In genomic region chr1:64755356-64755755, GRCh38 we compare ENCODE assay signal across 25 cellular contexts. TPM values are rescaled to one million over a fixed set of nuclear protein-coding genes. Genes with fewer than 3 reads are reported as not detected.
DNase-seq lines count a peak whose midpoint lies in the region; ATAC-seq, FAIRE-seq and TF ChIP-seq lines count a peak whose summit lies in the region.
"Had no signal": no experiment of that assay in that cellular context is flagged by ENCODE, and none has a peak within 500 bp of the region (broad histone marks: within the 10 kb centered on the region; RNA-seq: fewer than 3 reads in every experiment).

No MANE protein-coding gene starts in this region.

- H3K4me1 Mint-ChIP-seq in progenitor cell of endocrine pancreas (ENCODE audit: low read depth): peaks cover 14% of the 10 kb centered on the region
- H3K4me1 Mint-ChIP-seq: CD4-positive, CD25-positive, alpha-beta regulatory T cell had no signal

- H3K27me3 Mint-ChIP-seq in progenitor cell of endocrine pancreas: no peaks in the 10 kb centered on the region

- no peak overlapping the region for H3K4me3 Mint-ChIP-seq in progenitor cell of endocrine pancreas (ENCODE audit: low read depth)
- H3K4me3 Mint-ChIP-seq: activated T-cell treated with anti-CD3 and anti-CD28 coated beads, Interleukin-2, amount 50 U/mL, for 72 hours; CD4-positive, CD25-positive, alpha-beta regulatory T cell had no signal

- peaks cover 3% of the 10 kb centered on the region for H3K9me3 Mint-ChIP-seq in progenitor cell of endocrine pancreas (ENCODE audit: low read depth)
- H3K9me3 Mint-ChIP-seq: activated T-cell treated with anti-CD3 and anti-CD28 coated beads, Interleukin-2, amount 50 U/mL, for 72 hours had no signal

- FAIRE-seq in urothelium cell line (lab: Jason Lieb, UNC): no peak

- ATAC-seq in left cardiac atrium (peak; percentile 53 to 78), HG02885 (IDR thresholded peaks at IDR 0.05; ENCODE audit: poor library complexity, unreplicated experiment) (no peak)
- ATAC-seq: activated T-cell treated with anti-CD3 and anti-CD28 coated beads, Interleukin-2, amount 50 U/mL, for 72 hours; esophagus mucosa; left lung had no signal

- peaks cover 5% of the 10 kb centered on the region for H3K36me3 Mint-ChIP-seq in progenitor cell of endocrine pancreas (ENCODE audit: insufficient read depth)
- H3K36me3 Mint-ChIP-seq: CD4-positive, CD25-positive, alpha-beta regulatory T cell had no signal

- TF ChIP-seq CTCF in progenitor cell of endocrine pancreas (IDR thresholded peaks at IDR 0.05; ENCODE audit: unreplicated experiment): no peak

- in situ Hi-C loops in KBM-7 (cut with MboI; ENCODE audit: low pct_unique_long_range_greater_than_20kb, low sequenced_read_pairs): no loop called here

- no peak overlapping the region for H3K4me3 ChIP-seq in H7 (ENCODE audit: insufficient read depth, low read depth, low read length)
- H3K4me3 ChIP-seq: left lung had no signal

- DNase-seq in H7 (peak; percentile 32), OCI-M1 (lab: John Stamatoyannopoulos, UW) (peak; percentile 27), left cardiac atrium (no peak), progenitor cell of endocrine pancreas (ENCODE audit: low spot score, unreplicated experiment) (no peak), KBM-7 (no peak), urothelium cell line (ENCODE audit: low spot score) (no peak), NCI-H446 (lab: John Stamatoyannopoulos, UW) (no peak)
- DNase-seq: activated CD4-positive, alpha-beta T cell treated with anti-CD3 and anti-CD28 coated beads for 1 hour; activated naive CD4-positive, alpha-beta T cell treated with anti-CD3 and anti-CD28 coated beads, Interleukin-2, amount 50 U/mL, for 16 hours; activated T-cell treated with anti-CD3 and anti-CD28 coated beads, Interleukin-2, amount 50 U/mL, for 72 hours; anterior cingulate cortex; CD4-positive, CD25-positive, alpha-beta regulatory T cell; central memory CD4-positive, alpha-beta T cell; DMS53; effector CD4-positive, alpha-beta T cell; GF-D8; Karpas-422; left lung; NCI-H1105; NCI-H2081 treated with DMSO at 0.1 percent for 48 hours; NCI-H524; stimulated activated CD4-positive, alpha-beta T cell treated with anti-CD3 and anti-CD28 coated beads, Interleukin-12 subunit alpha, Interleukin-12 subunit beta, amount 100 ng/mL, for 4 hours had no signal

- H3K27me3 ChIP-seq in H7 (ENCODE audit: control insufficient read depth, insufficient read depth, low read length): no peaks in the 10 kb centered on the region
- H3K27me3 ChIP-seq: left lung, neutrophil had no signal

- no peaks in the 10 kb centered on the region for H3K36me3 ChIP-seq in H7 (replicated peaks; ENCODE audit: control insufficient read depth, insufficient read depth, low read length)
- H3K36me3 ChIP-seq: left lung, neutrophil had no signal

- peak overlapping the region; percentile 3 for H3K27ac Mint-ChIP-seq in progenitor cell of endocrine pancreas
- H3K27ac Mint-ChIP-seq: activated T-cell treated with anti-CD3 and anti-CD28 coated beads, Interleukin-2, amount 50 U/mL, for 72 hours; CD4-positive, CD25-positive, alpha-beta regulatory T cell had no signal

- intact Hi-C loops in left cardiac atrium (cut with DNase I): no loop called here

RNA-seq across cellular contexts. Expression of gene RAVER2, which starts 10.5 kb away (rescaled TPM):
- total RNA-seq in H7 (2014; rRNA removed; shearing (Covaris generic)): 27.2 and 35.3 TPM in 2 replicates
- total RNA-seq in left cardiac atrium: 10 to 100 TPM; 16.3 to 21.0 TPM
- total RNA-seq in progenitor cell of endocrine pancreas: 32.0 and 33.8 TPM in 2 replicates

Comparison
In these comparisons a context has a peak if more than half of its experiments do, and no peak if none do; other contexts are left out.
1. DNase-seq: peak in H7 (single experiment) and OCI-M1 (single experiment); none in left cardiac atrium (single experiment), progenitor cell of endocrine pancreas (single experiment), KBM-7 (single experiment), urothelium cell line (single experiment) and NCI-H446 (0 of 2).